ENCODE assay signal across 18 cellular contexts in the genomic region with DNA sequence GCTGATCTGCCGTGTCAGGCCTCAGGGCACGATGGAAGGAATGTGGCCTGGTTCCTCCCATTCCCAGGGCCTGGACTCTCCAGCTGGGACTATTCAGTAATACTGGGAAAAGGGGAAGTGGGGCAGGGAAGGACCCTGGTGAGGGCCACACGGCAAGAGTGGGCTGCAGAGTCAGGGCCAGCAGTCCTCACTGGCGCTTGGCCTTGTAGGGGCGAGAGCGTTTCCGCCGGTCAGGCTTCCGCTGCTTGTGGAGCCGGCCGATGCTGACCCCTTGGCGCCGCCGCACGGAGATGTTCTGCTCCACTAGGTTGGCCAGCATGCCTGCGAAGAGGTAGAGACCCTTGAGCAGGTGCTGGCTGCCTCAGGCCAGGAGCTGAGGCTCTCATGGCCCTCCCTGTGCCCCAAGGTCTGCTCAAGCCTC. TPM values are rescaled to one million over a fixed set of nuclear protein-coding genes. Genes with fewer than 3 reads are reported as not detected.
DNase-seq lines count a peak whose midpoint lies in the region; ATAC-seq, FAIRE-seq and TF ChIP-seq lines count a peak whose summit lies in the region.
"Had no signal": no experiment of that assay in that cellular context is flagged by ENCODE, and none has a peak within 500 bp of the region (broad histone marks: within the 10 kb centered on the region; RNA-seq: fewer than 3 reads in every experiment).

No MANE protein-coding gene starts in this region.

- TSS peak; percentile 77 for BruUV-seq in IMR-90 (replicated peaks; lab: Mats Ljungman, UMichigan)

- no peak overlapping the region for H3K4ac ChIP-seq in IMR-90 (ENCODE audit: low read depth, low read length)

- dilution Hi-C loops in IMR-90 (cut with HindIII; ENCODE audit: low sequenced_read_pairs, unreplicated experiment): no loop called here

- no peak overlapping the region for H3K27ac ChIP-seq in right atrium auricular region
- H3K27ac ChIP-seq in IMR-90 (ENCODE audit: insufficient read depth, low read length): no peak overlapping the region
- no peak overlapping the region for H3K27ac ChIP-seq in kidney (ENCODE audit: low read depth in 2 of 2, low read length in 2 of 2)
- no peak overlapping the region for H3K27ac ChIP-seq in spleen

- H2AK5ac ChIP-seq in IMR-90 (ENCODE audit: low read depth, low read length): no peak overlapping the region

- no peak overlapping the region for H2BK15ac ChIP-seq in IMR-90 (ENCODE audit: low read depth, low read length)

- H3K23ac ChIP-seq in IMR-90 (ENCODE audit: low read depth, low read length): no peak overlapping the region

- H3K27me3 ChIP-seq in right atrium auricular region: no peaks in the 10 kb centered on the region
- H3K27me3 ChIP-seq in IMR-90 (ENCODE audit: control insufficient read depth, insufficient read depth, low read length): no peaks in the 10 kb centered on the region
- H3K27me3 ChIP-seq in spleen (replicated peaks in 1 of 7): no peaks in the 10 kb centered on the region

- no peak for FAIRE-seq in kidney (lab: Jason Lieb, UNC)

- H3K4me3 ChIP-seq in right atrium auricular region (no peak overlapping the region), IMR-90 (ENCODE audit: insufficient read depth, low read depth, low read length) (no peak overlapping the region), kidney (ENCODE audit: low read length in 2 of 2) (no peak overlapping the region), spleen (no peak overlapping the region)
- H3K4me3 ChIP-seq: HAP-1 had no signal

- H3K36me3 ChIP-seq in right atrium auricular region (peaks cover 67% of the 10 kb centered on the region), IMR-90 (ENCODE audit: control insufficient read depth, insufficient read depth, low read length) (peaks cover 62% of the 10 kb centered on the region), kidney (ENCODE audit: control insufficient read depth in 1 of 2, insufficient read depth in 2 of 2, low read length in 2 of 2) (peaks cover 44 to 58% of the 10 kb centered on the region in 2 donors), spleen (peaks cover 0 to 100% (median 70%) of the 10 kb centered on the region in 6 donors)

- DNase-seq in Right ventricle myocardium inferior (ENCODE audit: missing footprints) (peak; percentile 58), right atrium auricular region (ENCODE audit: low spot score) (no peak), IMR-90 (no peak), kidney (peak; percentile 57), spleen (peak; percentile 72), NCI-H748 treated with DMSO at 0.1 percent for 48 hours (lab: John Stamatoyannopoulos, UW) (no peak), GM10248 (ENCODE audit: extremely low spot score) (no peak), G401 (ENCODE audit: low spot score) (no peak)
- DNase-seq: CD8-positive, alpha-beta T cell; DND-41; MV-4-11; NCI-H1417 treated with DMSO at 0.1 percent for 48 hours; NCI-H2081 treated with DMSO at 0.1 percent for 48 hours; NCI-H2227 treated with DMSO at 0.1 percent for 48 hours; NCI-H526 had no signal

- H3K79me1 ChIP-seq in IMR-90 (ENCODE audit: low read depth in 1 of 2, low read length in 2 of 2): peaks cover 3 to 11% of the 10 kb centered on the region in 2 experiments

- TF ChIP-seq RAD21 in IMR-90 (IDR thresholded peaks at IDR 0.05; ENCODE audit: low read length): no peak

- no peak overlapping the region for H3K14ac ChIP-seq in IMR-90 (replicated peaks; ENCODE audit: low read depth, low read length)

- H2AK9ac ChIP-seq in IMR-90 (replicated peaks; ENCODE audit: low read depth, low read length, poor library complexity): no peak overlapping the region

- CTCF ChIA-PET in IMR-90 (lab: Yijun Ruan, JAX) (no interaction called here), GM10248 (lab: Yijun Ruan, JAX) (interaction anchor here (1.0 to 1.6 kb wide), 3 partner anchors 10 to 44 kb away, joined by 3 to 5 read pairs (median 3); no protein-coding TSS in a partner anchor)

- H3K56ac ChIP-seq in IMR-90 (ENCODE audit: extremely low read depth, insufficient read depth, low read length): no peak overlapping the region

- H2BK5ac ChIP-seq in IMR-90 (ENCODE audit: low read depth, low read length, poor library complexity, severe bottlenecking): no peak overlapping the region

- H2AFZ ChIP-seq in IMR-90 (replicated peaks; ENCODE audit: low read length, poor library complexity): peak overlapping the region; percentile 8

- no peak overlapping the region for H4K8ac ChIP-seq in IMR-90 (ENCODE audit: low read depth in 2 of 2, low read length in 2 of 2)

- H4K5ac ChIP-seq in IMR-90 (ENCODE audit: low read depth, low read length): no peak overlapping the region

- H3K9me3 ChIP-seq in right atrium auricular region (no peaks in the 10 kb centered on the region), IMR-90 (ENCODE audit: control insufficient read depth, insufficient read depth, low read length) (no peaks in the 10 kb centered on the region), kidney (ENCODE audit: control insufficient read depth in 1 of 2, low read length in 2 of 2) (no peaks in the 10 kb centered on the region), spleen (no peaks in the 10 kb centered on the region)
- H3K9me3 ChIP-seq: HAP-1 had no signal

- H2BK120ac ChIP-seq in IMR-90 (ENCODE audit: low read depth, low read length): no peak overlapping the region

- intact Hi-C loops in Right ventricle myocardium inferior (cut with DNase I) (loop anchor here (10.0 kb wide), 1 partner anchor 427 kb away; a partner anchor contains a TSS), IMR-90 (cut with micrococcal nuclease) (no loop called here), kidney (cut with DNase I) (no loop called here), spleen (cut with DNase I; ENCODE audit: low total_unique reads) (no loop called here)

- H3K4me1 ChIP-seq in right atrium auricular region (no peaks in the 10 kb centered on the region), IMR-90 (ENCODE audit: control insufficient read depth, insufficient read depth, low read length) (no peaks in the 10 kb centered on the region), kidney (ENCODE audit: control insufficient read depth in 1 of 2, insufficient read depth in 1 of 2, low read depth in 1 of 2, low read length in 2 of 2) (no peaks in the 10 kb centered on the region), spleen (peaks cover 0 to 24% (median 2%) of the 10 kb centered on the region in 6 donors)
- H3K4me1 ChIP-seq: HAP-1 had no signal

- no peaks in the 10 kb centered on the region; the same call in 1 of the 2 replicates for H4K20me1 ChIP-seq in IMR-90 (ENCODE audit: insufficient read depth, low read length)

- H3K9me1 ChIP-seq in IMR-90 (ENCODE audit: insufficient read depth, low read length): 0 out of 2 replicates have a peak, but pooled peaks cover 6% of the 10 kb centered on the region

- H3K9ac ChIP-seq in IMR-90 (ENCODE audit: low read depth, low read length): no peak overlapping the region
- H3K9ac ChIP-seq in kidney (ENCODE audit: low read length in 2 of 2): no peak overlapping the region

- no peak overlapping the region for H3K18ac ChIP-seq in IMR-90 (ENCODE audit: low read depth, low read length)

- WGBS in IMR-90 (ENCODE audit: extremely low coverage in 2 of 2, insufficient read length in 1 of 2), 2 experiments: 60% methylated on average over 1 of the region's 16 CpGs; no CpG with 5 or more reads in 1 of the 2 experiments
- 78 to 97% (median 94%) methylated on average over 2 to 16 of the region's 16 CpGs for WGBS in spleen, 5 donors

- TF ChIP-seq POLR2A in IMR-90 (IDR thresholded peaks at IDR 0.05; ENCODE audit: low read depth, low read length) (no peak), spleen (IDR thresholded peaks at IDR 0.05) (no peak)

- ATAC-seq in Right ventricle myocardium inferior: no peak
- no peak for ATAC-seq in IMR-90 (ENCODE audit: low read depth)
- ATAC-seq: CD8-positive, alpha-beta T cell had no signal

- in situ Hi-C loops in IMR-90 (cut with MboI; ENCODE audit: low sequenced_read_pairs): no loop called here
- in situ Hi-C loops in G401 (cut with HindIII; ENCODE audit: low sequenced_read_pairs): no loop called here

- TF ChIP-seq CTCF in right atrium auricular region (IDR thresholded peaks at IDR 0.05) (no peak), IMR-90 (conservative IDR thresholded peaks at IDR 0.05; ENCODE audit: low read depth, low read length) (no peak), kidney (IDR thresholded peaks at IDR 0.05; ENCODE audit: borderline replicate concordance, extremely low read depth, insufficient read depth) (no peak), spleen (IDR thresholded peaks at IDR 0.05 in 8 of 11, conservative IDR thresholded peaks at IDR 0.05 in 3 of 11) (no peak), GM10248 (IDR thresholded peaks at IDR 0.05; ENCODE audit: control extremely low read depth, extremely low read depth, low read depth, missing control alignments) (no peak)

- no peak overlapping the region for H4K91ac ChIP-seq in IMR-90 (ENCODE audit: insufficient read depth, low read depth, low read length)

- no peak overlapping the region for H3K4me2 ChIP-seq in IMR-90 (ENCODE audit: low read depth, low read length)

- no peak overlapping the region for H2BK20ac ChIP-seq in IMR-90 (ENCODE audit: low read depth, low read length)

- POLR2A ChIA-PET in IMR-90 (lab: Charles Lee; ENCODE audit: unreplicated experiment) (no interaction called here), GM10248 (lab: Yijun Ruan, JAX) (interaction anchor here (0.6 kb wide), 1 partner anchor 10 kb away, joined by 4 read pairs; no protein-coding TSS in a partner anchor)

RNA-seq across cellular contexts. Expression of a gene that starts 7.7 kb away (rescaled TPM):
- total RNA-seq in Right ventricle myocardium inferior: 53.3 TPM
- total RNA-seq in right atrium auricular region: 10 to 100 TPM; 38.8 to 53.9 TPM
- total RNA-seq in IMR-90 (2012; rRNA removed): 35.0 and 36.4 TPM in 2 replicates
- 48.6 and 55.2 TPM in 2 replicates for polyA plus RNA-seq in IMR-90 (2012; rRNA removed)
- 38.5 and 49.0 TPM in 2 replicates for polyA plus RNA-seq in IMR-90 (2012; cell fraction: cytosol; rRNA removed)
- 163 and 234 TPM in 2 replicates for polyA plus RNA-seq in IMR-90 (2012; cell fraction: nucleus; rRNA removed; ENCODE audit: low replicate concordance)
- total RNA-seq in kidney: 72.5 TPM
- 61.6 TPM for polyA plus RNA-seq in kidney (ENCODE audit: insufficient read depth, low read depth, low replicate concordance)
- total RNA-seq in spleen: 10 to 100 TPM; 68.1 to 82.8 (median 72.8) TPM
- polyA plus RNA-seq in spleen: 10 to 100 TPM; 44.4 to 73.7 (median 72.8) TPM
- 149 and 194 TPM in 2 replicates for total RNA-seq in G401 (2014; rRNA removed; shearing (Covaris generic))

RNA-seq across cellular contexts. Expression of a gene that starts 8.3 kb away (rescaled TPM):
- total RNA-seq in Right ventricle myocardium inferior: 13.7 TPM
- 10 to 100 TPM; 10.1 to 17.6 TPM for total RNA-seq in right atrium auricular region
- 2.5 and 2.9 TPM in 2 replicates for total RNA-seq in IMR-90 (2012; rRNA removed)
- 2.1 and 2.8 TPM in 2 replicates for polyA plus RNA-seq in IMR-90 (2012; rRNA removed)
- 0.81 and 1.0 TPM in 2 replicates for polyA plus RNA-seq in IMR-90 (2012; cell fraction: cytosol; rRNA removed)
- polyA plus RNA-seq in IMR-90 (2012; cell fraction: nucleus; rRNA removed; ENCODE audit: low replicate concordance): 2.0 and 8.4 TPM in 2 replicates
- 8.8 TPM for total RNA-seq in kidney
- polyA plus RNA-seq in kidney (ENCODE audit: insufficient read depth, low read depth, low replicate concordance): 3.9 TPM
- 10 to 100 TPM in 1 of 7 donors, 1 to 10 TPM in 6; 4.4 to 14.2 (median 8.6) TPM for total RNA-seq in spleen
- polyA plus RNA-seq in spleen: 1 to 10 TPM; 4.6 to 7.3 (median 4.8) TPM
- 6.7 and 8.3 TPM in 2 replicates for total RNA-seq in G401 (2014; rRNA removed; shearing (Covaris generic))

RNA-seq across cellular contexts. Expression of a gene that starts 42.8 kb away (rescaled TPM):
- 12.3 TPM for total RNA-seq in Right ventricle myocardium inferior
- 10 to 100 TPM; 11.8 to 12.6 TPM for total RNA-seq in right atrium auricular region
- total RNA-seq in IMR-90 (2012; rRNA removed): not detected in 2 replicates
- 0.04 and 0.07 TPM in 2 replicates for polyA plus RNA-seq in IMR-90 (2012; rRNA removed)
- polyA plus RNA-seq in IMR-90 (2012; cell fraction: cytosol; rRNA removed): 0.01 and 0.07 TPM in 2 replicates
- 0.01 and 0.03 TPM in 2 replicates for polyA plus RNA-seq in IMR-90 (2012; cell fraction: nucleus; rRNA removed; ENCODE audit: low replicate concordance)
- 25.7 TPM for total RNA-seq in kidney
- polyA plus RNA-seq in kidney (ENCODE audit: insufficient read depth, low read depth, low replicate concordance): 28.2 TPM
- 10 to 100 TPM in 5 of 7 donors, 1 to 10 TPM in 2; 7.9 to 20.2 (median 10.8) TPM for total RNA-seq in spleen
- polyA plus RNA-seq in spleen: 1 to 10 TPM; 1.0 to 7.8 (median 3.5) TPM
- total RNA-seq in G401 (2014; rRNA removed; shearing (Covaris generic)): 0.10 and 0.98 TPM in 2 replicates
- total RNA-seq: OCI-LY7 had no signal

RNA-seq across cellular contexts. Expression of a gene that starts 51.7 kb away (rescaled TPM):
- 9,051 TPM for total RNA-seq in Right ventricle myocardium inferior
- 1,000 to 10,000 TPM; 4,697 to 8,249 TPM for total RNA-seq in right atrium auricular region
- total RNA-seq in IMR-90 (2012; rRNA removed): 1.1 and 1.3 TPM in 2 replicates
- polyA plus RNA-seq in IMR-90 (2012; rRNA removed): 4.0 and 4.6 TPM in 2 replicates
- polyA plus RNA-seq in IMR-90 (2012; cell fraction: cytosol; rRNA removed): 1.8 and 2.3 TPM in 2 replicates
- 3.4 and 6.2 TPM in 2 replicates for polyA plus RNA-seq in IMR-90 (2012; cell fraction: nucleus; rRNA removed; ENCODE audit: low replicate concordance)
- total RNA-seq in kidney: 2.2 TPM
- polyA plus RNA-seq in kidney (ENCODE audit: insufficient read depth, low read depth, low replicate concordance): 86.6 TPM
- 1 to 10 TPM in 6 of 7 donors, under 1 TPM in 1; 0.74 to 2.2 (median 1.6) TPM for total RNA-seq in spleen
- polyA plus RNA-seq in spleen: 1 to 10 TPM; 2.2 to 5.8 (median 4.4) TPM
- total RNA-seq in G401 (2014; rRNA removed; shearing (Covaris generic)): 86.7 and 117 TPM in 2 replicates
- polyA plus RNA-seq: IgD-negative memory B cell had no signal

RNA-seq across cellular contexts. Expression of a gene that starts 53.3 kb away (rescaled TPM):
- total RNA-seq in Right ventricle myocardium inferior: 45.6 TPM
- total RNA-seq in right atrium auricular region: 10 to 100 TPM; 29.2 to 49.6 TPM
- 34.2 and 36.9 TPM in 2 replicates for total RNA-seq in IMR-90 (2012; rRNA removed)
- polyA plus RNA-seq in IMR-90 (2012; rRNA removed): 86.0 and 92.2 TPM in 2 replicates
- 37.7 and 53.7 TPM in 2 replicates for polyA plus RNA-seq in IMR-90 (2012; cell fraction: cytosol; rRNA removed)
- polyA plus RNA-seq in IMR-90 (2012; cell fraction: nucleus; rRNA removed; ENCODE audit: low replicate concordance): 524 and 765 TPM in 2 replicates
- total RNA-seq in kidney: 98.7 TPM
- 36.1 TPM for polyA plus RNA-seq in kidney (ENCODE audit: insufficient read depth, low read depth, low replicate concordance)
- total RNA-seq in spleen: 10 to 100 TPM; 72.5 to 92.7 (median 86.2) TPM
- 10 to 100 TPM; 18.9 to 45.1 (median 41.7) TPM for polyA plus RNA-seq in spleen
- 25.5 and 28.9 TPM in 2 replicates for total RNA-seq in G401 (2014; rRNA removed; shearing (Covaris generic))

Comparison
In these comparisons a context has a peak if more than half of its experiments do, and no peak if none do; other contexts are left out.
1. DNase-seq: peak in Right ventricle myocardium inferior (single experiment), kidney (single experiment) and spleen (single experiment); none in right atrium auricular region (single experiment), IMR-90 (single experiment), NCI-H748 treated with DMSO at 0.1 percent for 48 hours (single experiment), GM10248 (single experiment) and G401 (single experiment).